1 cellular context compared by ENCODE assay signal in genomic region chr3:32961189-32961715, GRCh38.
TF ChIP-seq lines count a peak whose summit lies in the region.

No MANE protein-coding gene starts in this region.

TF ChIP-seq in WTC11, 78 proteins besides CTCF, POLR2A, EP300 and RAD21 (continued from another document):
- TF ChIP-seq ZNF281 (CRISPR knock-in tag; IDR thresholded peaks at IDR 0.05) (no peak), NR2C2 (CRISPR knock-in tag; IDR thresholded peaks at IDR 0.05) (no peak), ZNF416 (CRISPR knock-in tag; IDR thresholded peaks at IDR 0.05) (no peak), TEAD1 (CRISPR knock-in tag; IDR thresholded peaks at IDR 0.05) (no peak), ZNF219 (CRISPR knock-in tag; IDR thresholded peaks at IDR 0.05; ENCODE audit: borderline replicate concordance) (no peak), ZSCAN18 (CRISPR knock-in tag; IDR thresholded peaks at IDR 0.05) (no peak), ZNF263 (CRISPR knock-in tag; IDR thresholded peaks at IDR 0.05; ENCODE audit: low read depth) (no peak), TEAD4 (CRISPR knock-in tag; IDR thresholded peaks at IDR 0.05) (no peak), ESRRA (CRISPR knock-in tag; IDR thresholded peaks at IDR 0.05; ENCODE audit: borderline replicate concordance) (no peak), GRHL2 (CRISPR knock-in tag; IDR thresholded peaks at IDR 0.05; ENCODE audit: insufficient replicate concordance, severe bottlenecking) (no peak), ZNF138 (CRISPR knock-in tag; conservative IDR thresholded peaks at IDR 0.05) (no peak), ATF1 (CRISPR knock-in tag; IDR thresholded peaks at IDR 0.05) (no peak), IRF1 (CRISPR knock-in tag; IDR thresholded peaks at IDR 0.05) (no peak), NFYB (CRISPR knock-in tag; conservative IDR thresholded peaks at IDR 0.05; ENCODE audit: low read depth) (no peak), JUN (CRISPR knock-in tag; IDR thresholded peaks at IDR 0.05) (no peak)
